In the genomic region with DNA sequence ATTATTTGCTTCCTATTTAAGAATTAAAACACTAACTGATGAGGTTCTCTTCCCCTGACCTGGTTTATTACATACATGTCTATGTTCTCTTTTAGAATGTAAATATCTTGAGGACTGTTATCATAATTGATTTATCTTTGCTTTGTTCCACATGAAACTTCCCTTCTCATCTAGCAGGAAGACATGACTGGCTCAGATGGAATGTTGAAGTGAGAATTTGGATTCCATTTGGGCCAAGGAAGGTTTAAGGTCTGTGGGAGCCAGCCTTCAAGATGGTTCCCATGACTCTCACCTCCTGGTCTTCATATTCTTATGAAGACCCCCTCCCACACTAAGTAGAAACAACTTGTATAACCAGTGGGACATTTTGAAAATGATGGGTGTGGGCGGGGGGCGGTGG, we compare ENCODE assay signal across 10 cellular contexts.
"Had no signal": no experiment of that assay in that cellular context is flagged by ENCODE, and none has a peak within 500 bp of the region (broad histone marks: within the 10 kb centered on the region; RNA-seq: fewer than 3 reads in every experiment).

No MANE protein-coding gene starts in this region.

- H3K4me3 ChIP-seq: colonic mucosa, left lung, thoracic aorta had no signal

- H3K36me3 ChIP-seq: colonic mucosa, left lung, thoracic aorta had no signal

- H3K9me3 ChIP-seq: colonic mucosa, thoracic aorta had no signal

- H3K27ac ChIP-seq: colonic mucosa, left lung, thoracic aorta had no signal

- DNase-seq: activated CD4-positive, alpha-beta memory T cell treated with anti-CD3 and anti-CD28 coated beads, Interleukin-2, amount 10 ng/mL, durations not matched to agents 7 days and 5 days; activated CD8-positive, alpha-beta memory T cell treated with anti-CD3 and anti-CD28 coated beads, Interleukin-2, amount 50 U/mL, for 48 hours; activated naive CD8-positive, alpha-beta T cell treated with anti-CD3 and anti-CD28 coated beads, Interleukin-2, amount 10 ng/mL, durations not matched to agents 7 days and 5 days; aorta; colonic mucosa; effector CD8-positive, alpha-beta T cell; left lung; nephron progenitor cell; stimulated activated CD4-positive, alpha-beta T cell treated with anti-CD3 and anti-CD28 coated beads, Interleukin-2, amount 100 ng/mL, for 48 hours had no signal

- H3K4me1 ChIP-seq: colonic mucosa, left lung had no signal

- H3K27me3 ChIP-seq: colonic mucosa, left lung had no signal
